Comparison of ENCODE assay signal across 17 cellular contexts in the genomic region with DNA sequence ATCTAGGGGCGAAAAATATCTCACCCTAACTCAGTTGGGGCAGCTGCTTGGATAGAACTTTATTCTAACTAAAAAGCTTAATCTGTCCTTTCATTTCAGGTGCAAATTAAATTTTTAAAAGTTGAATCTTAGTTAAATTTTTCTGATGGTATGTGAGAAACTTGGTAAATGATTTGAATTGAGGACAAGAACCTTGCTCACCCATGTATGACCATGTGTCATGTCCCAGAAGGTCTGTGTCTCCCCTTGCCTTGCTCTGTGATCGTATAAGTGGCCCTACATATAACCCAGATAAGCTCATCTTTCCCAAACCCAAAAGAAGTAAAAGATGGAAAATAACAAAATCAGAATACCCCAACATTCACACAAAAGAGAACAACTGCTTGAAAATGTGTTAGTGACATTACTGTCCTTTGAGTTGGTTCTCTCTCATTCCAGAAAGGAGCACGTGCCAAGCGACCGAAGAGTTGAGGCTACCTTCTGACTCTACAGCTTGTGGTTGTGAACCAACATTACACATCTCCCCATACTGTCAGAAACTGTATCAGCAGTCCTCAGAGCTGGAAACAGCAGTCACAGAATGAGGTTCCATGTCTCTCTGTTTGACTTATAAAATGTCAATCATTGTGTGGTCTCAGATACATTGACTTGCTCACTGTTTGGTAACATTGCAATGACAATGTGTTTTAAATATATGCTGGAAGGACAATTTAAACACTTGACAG. TPM values are rescaled to one million over a fixed set of nuclear protein-coding genes. Genes with fewer than 3 reads are reported as not detected.
DNase-seq lines count a peak whose midpoint lies in the region; ATAC-seq, FAIRE-seq and TF ChIP-seq lines count a peak whose summit lies in the region.
"Had no signal": no experiment of that assay in that cellular context is flagged by ENCODE, and none has a peak within 500 bp of the region (broad histone marks: within the 10 kb centered on the region; RNA-seq: fewer than 3 reads in every experiment).

No MANE protein-coding gene starts in this region.

- no peaks in the 10 kb centered on the region for H4K20me1 ChIP-seq in GM12878 (ENCODE audit: control insufficient read depth, insufficient read depth)

- POLR2A ChIA-PET in activated CD4-positive, alpha-beta T cell treated with anti-CD3 and anti-CD28 coated beads for 36 hours (lab: Charles Lee): no interaction called here
- POLR2A ChIA-PET in Caco-2 (lab: Charles Lee) (no interaction called here), GM12878 (lab: Charles Lee) (interaction anchor here (1.4 to 2.1 kb wide), 2 partner anchors 10 to 22 kb away, joined by 7 to 14 read pairs; no protein-coding TSS in a partner anchor)

- ATAC-seq in activated CD4-positive, alpha-beta T cell treated with anti-CD3 and anti-CD28 coated beads for 36 hours: peak; percentile 87
- ATAC-seq in GM18909 (IDR thresholded peaks at IDR 0.05; ENCODE audit: poor library complexity, unreplicated experiment): peak; percentile 44
- peak; percentile 38; the same call in 2 of the 3 replicates for ATAC-seq in GM12878
- no peak for ATAC-seq in GM19328 (IDR thresholded peaks at IDR 0.05; ENCODE audit: unreplicated experiment)

- no peak overlapping the region for H3K4me3 Mint-ChIP-seq in activated CD4-positive, alpha-beta T cell treated with anti-CD3 and anti-CD28 coated beads for 36 hours
- no peak overlapping the region for H3K4me3 Mint-ChIP-seq in activated CD4-positive, alpha-beta T cell treated with anti-CD3 and anti-CD28 coated beads, Interleukin-2, amount 10 ng/mL, durations not matched to agents 24 days and 14 days
- H3K4me3 Mint-ChIP-seq in Caco-2 (ENCODE audit: unreplicated experiment): no peak overlapping the region

- no peak overlapping the region for H3K27ac Mint-ChIP-seq in activated CD4-positive, alpha-beta T cell treated with anti-CD3 and anti-CD28 coated beads for 36 hours
- H3K27ac Mint-ChIP-seq in activated CD4-positive, alpha-beta T cell treated with anti-CD3 and anti-CD28 coated beads, Interleukin-2, amount 10 ng/mL, durations not matched to agents 24 days and 14 days: no peak overlapping the region
- H3K27ac Mint-ChIP-seq in Caco-2 (ENCODE audit: unreplicated experiment): peak overlapping the region; percentile 49

- H3K9ac ChIP-seq in GM12878 (ENCODE audit: control insufficient read depth, insufficient read depth, low read length): no peak overlapping the region
- H3K9ac ChIP-seq: GM23248 had no signal

- RAD21 ChIA-PET in GM12878 (lab: Charles Lee; ENCODE audit: unreplicated experiment): interaction anchor here (1.6 to 2.2 kb wide), 2 partner anchors 9 to 23 kb away, joined by 5 read pairs; no protein-coding TSS in a partner anchor

- no peak for TF ChIP-seq RAD21 in GM12878 (IDR thresholded peaks at IDR 0.05; ENCODE audit: insufficient read depth, low read depth, low read length)

- BruUV-seq in Caco-2 (replicated peaks; lab: Mats Ljungman, UMichigan) (no TSS peak), GM12878 (replicated peaks; lab: Mats Ljungman, UMichigan) (no TSS peak)

- H3K4me3 ChIP-seq in Caco-2 (ENCODE audit: low read depth, low read length): no peak overlapping the region
- H3K4me3 ChIP-seq in GM12878: no peak overlapping the region
- H3K4me3 ChIP-seq: GM23248, HAP-1 had no signal

- no peak overlapping the region for H2AFZ ChIP-seq in GM12878 (ENCODE audit: control insufficient read depth, low read depth, low read length)
- H2AFZ ChIP-seq: GM23248 had no signal

- TF ChIP-seq CTCF in Caco-2 (IDR thresholded peaks at IDR 0.05; ENCODE audit: insufficient read depth in 1 of 2, low read depth in 1 of 2, low read length in 1 of 2, severe bottlenecking in 1 of 2, unreplicated experiment in 1 of 2) (no peak), GM12878 (IDR thresholded peaks at IDR 0.05 in 2 of 3, conservative IDR thresholded peaks at IDR 0.05 in 1 of 3; ENCODE audit: control insufficient read depth in 2 of 3, extremely low read depth in 1 of 3, insufficient read depth in 1 of 3, low read depth in 3 of 3, low read length in 3 of 3) (no peak)

- H3K27me3 ChIP-seq in Caco-2 (replicated peaks; ENCODE audit: control insufficient read depth, insufficient read depth, low read length) (no peaks in the 10 kb centered on the region), GM12878 (replicated peaks in 1 of 2; ENCODE audit: control insufficient read depth in 2 of 2, insufficient read depth in 2 of 2, low read length in 1 of 2) (no peaks in the 10 kb centered on the region)

- no peak for TF ChIP-seq POLR2A in GM12878 (IDR thresholded peaks at IDR 0.05; ENCODE audit: low read depth, low read length)

- in situ Hi-C loops in GM12878 (cut with MboI): no loop called here

- SMC1A ChIA-PET in GM12878 (lab: Charles Lee; ENCODE audit: uncharacterized antibody, unreplicated experiment): interaction anchor here (0.6 to 9.4 kb wide), 14 partner anchors 9 to 270 kb away, joined by 3 to 79 read pairs (median 4); no protein-coding TSS in a partner anchor

- WGBS in GM12878 (ENCODE audit: insufficient coverage, insufficient replicate concordance, low lambda C conversion rate, missing lambda C conversion rate): 94% methylated on average over 5 of the region's 5 CpGs

- H3K9me3 ChIP-seq in Caco-2: peaks cover 23% of the 10 kb centered on the region
- H3K9me3 ChIP-seq in GM12878 (replicated peaks; ENCODE audit: control insufficient read depth, insufficient read depth, low read length): no peaks in the 10 kb centered on the region
- H3K9me3 ChIP-seq: HAP-1 had no signal

- no peaks in the 10 kb centered on the region for H3K79me2 ChIP-seq in GM12878 (ENCODE audit: control insufficient read depth, insufficient read depth, low read length)

- H3K4me1 ChIP-seq in Caco-2 (peaks cover 30% of the 10 kb centered on the region), GM12878 (ENCODE audit: control insufficient read depth, insufficient read depth, low read length) (no peaks in the 10 kb centered on the region)
- H3K4me1 ChIP-seq: HAP-1 had no signal

- H3K27me3 Mint-ChIP-seq in activated CD4-positive, alpha-beta T cell treated with anti-CD3 and anti-CD28 coated beads for 36 hours: peaks cover 2% of the 10 kb centered on the region
- H3K27me3 Mint-ChIP-seq in activated CD4-positive, alpha-beta T cell treated with anti-CD3 and anti-CD28 coated beads, Interleukin-2, amount 10 ng/mL, durations not matched to agents 24 days and 14 days: peaks cover 14% of the 10 kb centered on the region
- no peaks in the 10 kb centered on the region for H3K27me3 Mint-ChIP-seq in Caco-2 (ENCODE audit: insufficient read depth, unreplicated experiment)

- no peak overlapping the region for H3K4me2 ChIP-seq in GM12878 (ENCODE audit: control insufficient read depth, insufficient read depth)

- intact Hi-C loops in activated CD4-positive, alpha-beta T cell treated with anti-CD3 and anti-CD28 coated beads for 36 hours (cut with DNase I, micrococcal nuclease): no loop called here
- intact Hi-C loops in activated CD4-positive, alpha-beta T cell treated with anti-CD3 and anti-CD28 coated beads, Interleukin-2, amount 10 ng/mL, durations not matched to agents 24 days and 14 days (cut with micrococcal nuclease): no loop called here
- intact Hi-C loops in Caco-2 (cut with micrococcal nuclease; ENCODE audit: unreplicated experiment): loop anchor here (2.0 kb wide), 1 partner anchor 21 kb away; no protein-coding TSS in a partner anchor
- intact Hi-C loops in GM12878 (cut with micrococcal nuclease; ENCODE audit: unreplicated experiment): no loop called here

- no peaks in the 10 kb centered on the region; the same call in 1 of the 2 replicates for H3K36me3 ChIP-seq in Caco-2 (ENCODE audit: control insufficient read depth, insufficient read depth, low read length)
- no peaks in the 10 kb centered on the region for H3K36me3 ChIP-seq in GM12878 (ENCODE audit: control insufficient read depth in 2 of 2, insufficient read depth in 2 of 2, low read length in 1 of 2)
- H3K36me3 ChIP-seq: HAP-1 had no signal

- DNase-seq in activated CD4-positive, alpha-beta T cell treated with anti-CD3 and anti-CD28 coated beads for 36 hours: no peak
- no peak for DNase-seq in activated CD4-positive, alpha-beta T cell treated with anti-CD3 and anti-CD28 coated beads, Interleukin-2, amount 10 ng/mL, durations not matched to agents 24 days and 14 days
- DNase-seq in Caco-2: no peak
- no peak for DNase-seq in GM12878 (ENCODE audit: low read depth, low spot score)
- no peak for DNase-seq in cortex of kidney (lab: John Stamatoyannopoulos, UW)
- DNase-seq in HT-29 (ENCODE audit: low spot score): no peak
- DNase-seq: 8988T; DMS 273 treated with DMSO at 0.1 percent for 48 hours; GDM1; GM23248; NCI-H446 treated with DMSO at 0.1 percent for 48 hours; NK-92 treated with Interleukin-12 subunit alpha and Interleukin-12 subunit beta, amount 100 ng/mL, for 24 hours; Right ventricle myocardium superior had no signal

- no peak overlapping the region for H3K27ac ChIP-seq in GM12878 (ENCODE audit: control insufficient read depth, insufficient read depth)
- H3K27ac ChIP-seq: GM23248 had no signal

- CTCF ChIA-PET in activated CD4-positive, alpha-beta T cell treated with anti-CD3 and anti-CD28 coated beads for 36 hours (lab: Charles Lee): interaction anchor here (0.6 to 1.9 kb wide), 6 partner anchors 15 to 66 kb away, joined by 3 to 4 read pairs (median 3); a partner anchor contains a TSS
- CTCF ChIA-PET in Caco-2 (lab: Charles Lee): no interaction called here
- CTCF ChIA-PET in GM12878 (lab: Yijun Ruan, JAX): interaction anchor here (0.8 to 8.1 kb wide), 6 partner anchors 6 to 109 kb away, joined by 3 to 68 read pairs (median 4); no protein-coding TSS in a partner anchor

- no peak for TF ChIP-seq EP300 in GM12878 (IDR thresholded peaks at IDR 0.05; ENCODE audit: borderline replicate concordance in 1 of 2, control insufficient read depth in 1 of 2, low read depth in 2 of 2, low read length in 2 of 2)

- FAIRE-seq in GM12878 (lab: Jason Lieb, UNC): no peak
- FAIRE-seq: RCC 7860 had no signal

- no peaks in the 10 kb centered on the region for H3K36me3 Mint-ChIP-seq in activated CD4-positive, alpha-beta T cell treated with anti-CD3 and anti-CD28 coated beads for 36 hours (ENCODE audit: low read depth)
- H3K36me3 Mint-ChIP-seq in activated CD4-positive, alpha-beta T cell treated with anti-CD3 and anti-CD28 coated beads, Interleukin-2, amount 10 ng/mL, durations not matched to agents 24 days and 14 days (ENCODE audit: low read depth): no peaks in the 10 kb centered on the region
- peaks cover 17% of the 10 kb centered on the region for H3K36me3 Mint-ChIP-seq in Caco-2 (ENCODE audit: insufficient read depth, unreplicated experiment)

- H3K4me1 Mint-ChIP-seq in activated CD4-positive, alpha-beta T cell treated with anti-CD3 and anti-CD28 coated beads for 36 hours: no peaks in the 10 kb centered on the region
- peaks cover 4% of the 10 kb centered on the region for H3K4me1 Mint-ChIP-seq in activated CD4-positive, alpha-beta T cell treated with anti-CD3 and anti-CD28 coated beads, Interleukin-2, amount 10 ng/mL, durations not matched to agents 24 days and 14 days
- peaks cover 27% of the 10 kb centered on the region for H3K4me1 Mint-ChIP-seq in Caco-2 (ENCODE audit: low read depth, unreplicated experiment)

- no peaks in the 10 kb centered on the region for H3K9me3 Mint-ChIP-seq in activated CD4-positive, alpha-beta T cell treated with anti-CD3 and anti-CD28 coated beads for 36 hours (ENCODE audit: low read depth)
- peaks cover 4% of the 10 kb centered on the region for H3K9me3 Mint-ChIP-seq in activated CD4-positive, alpha-beta T cell treated with anti-CD3 and anti-CD28 coated beads, Interleukin-2, amount 10 ng/mL, durations not matched to agents 24 days and 14 days
- peaks cover 20% of the 10 kb centered on the region for H3K9me3 Mint-ChIP-seq in Caco-2 (ENCODE audit: unreplicated experiment)

RNA-seq across cellular contexts. Expression of a gene that starts 46.4 kb away (rescaled TPM):
- total RNA-seq in activated CD4-positive, alpha-beta T cell treated with anti-CD3 and anti-CD28 coated beads for 36 hours: 10 to 100 TPM; 54.6 to 59.7 TPM
- 91.2 and 97.2 TPM in 2 replicates for total RNA-seq in activated CD4-positive, alpha-beta T cell treated with anti-CD3 and anti-CD28 coated beads, Interleukin-2, amount 10 ng/mL, durations not matched to agents 24 days and 14 days
- total RNA-seq in Caco-2 (2022): 42.7 and 56.0 TPM in 2 replicates
- 423 and 495 TPM in 2 replicates for total RNA-seq in GM12878 (2013; cell fraction: nucleolus; rRNA removed)
- 73.1 and 79.9 TPM in 2 replicates for total RNA-seq in GM12878 (2014; rRNA removed)
- 107 and 110 TPM in 2 replicates for total RNA-seq in GM12878 (2014; rRNA removed; fragmentation: Illumina TruSeq; extraction: Trizol)
- 56.6 and 64.2 TPM in 2 replicates for total RNA-seq in GM12878 (2021)
- 28.9 TPM for polyA plus RNA-seq in GM12878 (2011; ENCODE audit: low read depth)
- polyA plus RNA-seq in GM12878 (2011; rRNA removed): 121 and 166 TPM in 2 replicates
- 44.8 and 49.0 TPM in 2 replicates for polyA plus RNA-seq in GM12878 (2011; cell fraction: cytosol; rRNA removed)
- 61.7 and 70.9 TPM in 2 replicates for polyA plus RNA-seq in GM12878 (2011; cell fraction: nucleus; rRNA removed)
- 40.5 and 47.5 TPM in 2 replicates for polyA plus RNA-seq in GM12878 (2012)
- polyA plus RNA-seq in GM12878 (2014; fragmentation: Illumina TruSeq; extraction: Trizol): 76.6 and 104 TPM in 2 replicates
- polyA plus RNA-seq in GM12878 (2014; fragmentation: Nextera tagmentation; extraction: Ambion mirVana): 100 to 1,000 TPM; 102 to 127 TPM
- 40.1 and 48.6 TPM in 2 replicates for polyA plus RNA-seq in GM12878 (2014; rRNA removed)
- 100 to 1,000 TPM; 104 TPM for polyA plus RNA-seq in GM12878 (2016; fragmentation: Nextera tagmentation; extraction: Ambion mirVana)
- 61.1 and 79.8 TPM in 2 replicates for polyA minus RNA-seq in GM12878 (2011; rRNA and poly(A)+ RNA removed)
- 20.8 and 33.6 TPM in 2 replicates for polyA minus RNA-seq in GM12878 (2011; cell fraction: cytosol; rRNA and poly(A)+ RNA removed)
- polyA minus RNA-seq in GM12878 (2011; cell fraction: nucleus; rRNA and poly(A)+ RNA removed): 136 and 215 TPM in 2 replicates
- total RNA-seq in HT-29 (2014; rRNA removed; shearing (Covaris generic)): 52.2 and 55.8 TPM in 2 replicates
